25 cellular contexts compared by ENCODE assay signal in genomic region chr14:61488417-61488816, GRCh38.
A peak's percentile ranks its signal among the peaks of the same experiment; 100 is the strongest.
DNase-seq lines count a peak whose midpoint lies in the region; ATAC-seq and TF ChIP-seq lines count a peak whose summit lies in the region.
"Had no signal": no experiment of that assay in that cellular context is flagged by ENCODE, and none has a peak within 500 bp of the region (broad histone marks: within the 10 kb centered on the region; RNA-seq: fewer than 3 reads in every experiment).

No MANE protein-coding gene starts in this region.

- no peak overlapping the region for H3K18ac ChIP-seq in mesendoderm (ENCODE audit: low read length)

- no peaks in the 10 kb centered on the region for H3K79me2 ChIP-seq in mesendoderm (ENCODE audit: control insufficient read depth, insufficient read depth, low read length)

- peaks cover 39% of the 10 kb centered on the region for H3K36me3 Mint-ChIP-seq in CD8-positive, alpha-beta T cell
- no peaks in the 10 kb centered on the region for H3K36me3 Mint-ChIP-seq in brain

- peaks cover 0 to 79% (median 45%) of the 10 kb centered on the region in 10 experiments; a peak in 15 of 20 replicates for H3K4me1 ChIP-seq in BLaER1 treated with 17β-estradiol and CSF1 and Interleukin-3, amounts not matched to agents 10 nM and 100 nM
- H3K4me1 ChIP-seq in CD8-positive, alpha-beta T cell (ENCODE audit: insufficient read depth, low read length): peaks cover 23% of the 10 kb centered on the region
- H3K4me1 ChIP-seq in spleen (peaks cover 11 to 95% (median 40%) of the 10 kb centered on the region in 6 donors), mesendoderm (ENCODE audit: control insufficient read depth, low read depth, low read length) (no peaks in the 10 kb centered on the region)

- peaks cover 44% of the 10 kb centered on the region for H3K4me1 Mint-ChIP-seq in CD8-positive, alpha-beta T cell (ENCODE audit: low read depth)
- peaks cover 14% of the 10 kb centered on the region for H3K4me1 Mint-ChIP-seq in brain

- H3K4me3 ChIP-seq in BLaER1 treated with 17β-estradiol and CSF1 and Interleukin-3, amounts not matched to agents 10 nM and 100 nM: no peak overlapping the region
- H3K4me3 ChIP-seq in CD8-positive, alpha-beta T cell (ENCODE audit: low read depth, low read length): no peak overlapping the region
- no peak overlapping the region for H3K4me3 ChIP-seq in spleen
- H3K4me3 ChIP-seq in mesendoderm (ENCODE audit: low read length): no peak overlapping the region
- H3K4me3 ChIP-seq: body of pancreas, SK-N-MC, thoracic aorta had no signal

- H3K27me3 ChIP-seq in BLaER1 treated with 17β-estradiol and CSF1 and Interleukin-3, amounts not matched to agents 10 nM and 100 nM: no peaks in the 10 kb centered on the region
- H3K27me3 ChIP-seq in CD8-positive, alpha-beta T cell (ENCODE audit: insufficient read depth, low read length): no peaks in the 10 kb centered on the region
- H3K27me3 ChIP-seq in spleen (replicated peaks in 1 of 7) (no peaks in the 10 kb centered on the region), mesendoderm (ENCODE audit: insufficient read depth, low read length, poor library complexity) (no peaks in the 10 kb centered on the region)
- H3K27me3 ChIP-seq: body of pancreas had no signal

- peak overlapping the region; percentile 62 for H3K27ac Mint-ChIP-seq in CD8-positive, alpha-beta T cell
- H3K27ac Mint-ChIP-seq in brain: peak overlapping the region in 3 of 5 experiments; percentile 48 to 86 (median 73)
- H3K27ac Mint-ChIP-seq: activated T-helper 17 cell treated with anti-CD3 and anti-CD28 coated beads, Interleukin-2, amount 50 U/mL, for 72 hours; effector memory CD8-positive, alpha-beta T cell had no signal

- DNase-seq in CD8-positive, alpha-beta T cell: no peak
- no peak for DNase-seq in spleen
- no peak for DNase-seq in NCI-H1694 (lab: John Stamatoyannopoulos, UW)
- DNase-seq in mesendoderm: no peak
- DNase-seq in DMS79 (lab: John Stamatoyannopoulos, UW): no peak
- DNase-seq: activated CD4-positive, alpha-beta T cell treated with anti-CD3 and anti-CD28 coated beads for 48 hours; body of pancreas; effector memory CD8-positive, alpha-beta T cell; foreskin melanocyte; GDM1; hippocampal formation; immature natural killer cell; NCI-H1092 treated with DMSO at 0.1 percent for 48 hours; NCI-H1930; NCI-H2227 treated with DMSO at 0.1 percent for 48 hours; NCI-H69; RPMI8226; small intestine; stimulated activated CD4-positive, alpha-beta T cell treated with anti-CD3 and anti-CD28 coated beads, Interleukin-2, amount 100 ng/mL, for 24 hours had no signal

- no peaks in the 10 kb centered on the region for H3K9me3 Mint-ChIP-seq in CD8-positive, alpha-beta T cell
- H3K9me3 Mint-ChIP-seq in brain: no peaks in the 10 kb centered on the region
- H3K9me3 Mint-ChIP-seq: activated T-helper 17 cell treated with anti-CD3 and anti-CD28 coated beads, Interleukin-2, amount 50 U/mL, for 72 hours; effector memory CD8-positive, alpha-beta T cell; immature natural killer cell had no signal

- no peak overlapping the region for H2BK15ac ChIP-seq in mesendoderm (replicated peaks; ENCODE audit: low read depth)

- no peaks in the 10 kb centered on the region for H3K79me1 ChIP-seq in mesendoderm (ENCODE audit: low read length)

- H3K4ac ChIP-seq in mesendoderm (ENCODE audit: low read depth, low read length): no peak overlapping the region

- H3K56ac ChIP-seq in mesendoderm (ENCODE audit: low read length): no peak overlapping the region

- no peak overlapping the region for H4K8ac ChIP-seq in mesendoderm (ENCODE audit: low read depth, low read length)

- TF ChIP-seq POLR2A in spleen (IDR thresholded peaks at IDR 0.05): no peak

- H2BK5ac ChIP-seq in mesendoderm (ENCODE audit: low read length): no peak overlapping the region

- H3K23ac ChIP-seq in mesendoderm (ENCODE audit: low read length): no peak overlapping the region

- H3K36me3 ChIP-seq in BLaER1 treated with 17β-estradiol and CSF1 and Interleukin-3, amounts not matched to agents 10 nM and 100 nM: peaks cover 0 to 92% (median 27%) of the 10 kb centered on the region in 11 experiments; a peak in 14 of 22 replicates
- H3K36me3 ChIP-seq in CD8-positive, alpha-beta T cell (ENCODE audit: insufficient read depth, low read length): peaks cover 66% of the 10 kb centered on the region
- peaks cover 0 to 75% (median 17%) of the 10 kb centered on the region in 6 donors for H3K36me3 ChIP-seq in spleen
- no peaks in the 10 kb centered on the region for H3K36me3 ChIP-seq in mesendoderm (ENCODE audit: control insufficient read depth, insufficient read depth, low read length)
- H3K36me3 ChIP-seq: thoracic aorta had no signal

- no peak overlapping the region for H2AK5ac ChIP-seq in mesendoderm (ENCODE audit: low read length)

- POLR2A ChIA-PET in CD8-positive, alpha-beta T cell (lab: Charles Lee): interaction anchor here (0.6 to 1.4 kb wide), 2 partner anchors 10 to 11 kb away, joined by 3 read pairs; no protein-coding TSS in a partner anchor

- peak overlapping the region in 6 of 11 experiments; percentile 4 to 89 (median 75); a peak in 8 of 22 replicates for H3K27ac ChIP-seq in BLaER1 treated with 17β-estradiol and CSF1 and Interleukin-3, amounts not matched to agents 10 nM and 100 nM
- H3K27ac ChIP-seq in CD8-positive, alpha-beta T cell (ENCODE audit: low read depth, low read length): no peak overlapping the region
- peak overlapping the region in 6 of 8 donors; percentile 23 to 89 (median 76) for H3K27ac ChIP-seq in spleen
- H3K27ac ChIP-seq in mesendoderm (ENCODE audit: low read depth, low read length): no peak overlapping the region
- H3K27ac ChIP-seq: SK-N-MC had no signal

- ATAC-seq in CD8-positive, alpha-beta T cell: no peak
- ATAC-seq: activated T-helper 17 cell treated with anti-CD3 and anti-CD28 coated beads, Interleukin-2, amount 50 U/mL, for 72 hours; body of pancreas; effector memory CD8-positive, alpha-beta T cell; esophagus mucosa had no signal

- WGBS in spleen, 5 donors: 83 to 96% (median 93%) methylated on average over 3 of the region's 3 CpGs
- WGBS in mesendoderm (ENCODE audit: extremely low coverage, insufficient coverage, low lambda C conversion rate): no CpG with 5 or more reads among the region's 3 CpGs

- H4K5ac ChIP-seq in mesendoderm (ENCODE audit: low read length): no peak overlapping the region

- no peak overlapping the region for H2BK120ac ChIP-seq in mesendoderm (ENCODE audit: low read depth, low read length)

- no peaks in the 10 kb centered on the region for H3K27me3 Mint-ChIP-seq in CD8-positive, alpha-beta T cell (ENCODE audit: low read depth)
- peaks cover 2% of the 10 kb centered on the region for H3K27me3 Mint-ChIP-seq in brain
- H3K27me3 Mint-ChIP-seq: activated T-helper 17 cell treated with anti-CD3 and anti-CD28 coated beads, Interleukin-2, amount 50 U/mL, for 72 hours; effector memory CD8-positive, alpha-beta T cell had no signal

- no peaks in the 10 kb centered on the region for H3K9me3 ChIP-seq in BLaER1 treated with 17β-estradiol and CSF1 and Interleukin-3, amounts not matched to agents 10 nM and 100 nM (replicated peaks in 1 of 11)
- no peaks in the 10 kb centered on the region for H3K9me3 ChIP-seq in CD8-positive, alpha-beta T cell (ENCODE audit: low read length)
- H3K9me3 ChIP-seq in spleen: no peaks in the 10 kb centered on the region
- H3K9me3 ChIP-seq: body of pancreas, thoracic aorta had no signal

- H3K4me2 ChIP-seq in BLaER1 treated with 17β-estradiol and CSF1 and Interleukin-3, amounts not matched to agents 10 nM and 100 nM: peak overlapping the region in 3 of 11 experiments; percentile 75 to 83 (median 83); a peak in 4 of 22 replicates
- H3K4me2 ChIP-seq in mesendoderm (ENCODE audit: low read length): no peak overlapping the region

- no peak overlapping the region for H3K9ac ChIP-seq in BLaER1 treated with 17β-estradiol and CSF1 and Interleukin-3, amounts not matched to agents 10 nM and 100 nM
- H3K9ac ChIP-seq in mesendoderm (ENCODE audit: low read length): no peak overlapping the region

- H3K4me3 Mint-ChIP-seq in CD8-positive, alpha-beta T cell: no peak overlapping the region
- H3K4me3 Mint-ChIP-seq in brain: peak overlapping the region in 1 of 5 experiments; percentile 8
- H3K4me3 Mint-ChIP-seq: activated T-helper 17 cell treated with anti-CD3 and anti-CD28 coated beads, Interleukin-2, amount 50 U/mL, for 72 hours; effector memory CD8-positive, alpha-beta T cell; immature natural killer cell had no signal

- TF ChIP-seq CTCF in CD8-positive, alpha-beta T cell (IDR thresholded peaks at IDR 0.05): no peak
- TF ChIP-seq CTCF in brain (conservative IDR thresholded peaks at IDR 0.05) (no peak), spleen (IDR thresholded peaks at IDR 0.05 in 8 of 11, conservative IDR thresholded peaks at IDR 0.05 in 3 of 11) (no peak)

- CTCF ChIA-PET in CD8-positive, alpha-beta T cell (lab: Charles Lee): interaction anchor here (2.6 kb wide), 1 partner anchor 349 kb away, joined by 8 read pairs; no protein-coding TSS in a partner anchor

- H4K20me1 ChIP-seq in BLaER1 treated with 17β-estradiol and CSF1 and Interleukin-3, amounts not matched to agents 10 nM and 100 nM: no peaks in the 10 kb centered on the region

- intact Hi-C loops in CD8-positive, alpha-beta T cell (cut with DNase I, micrococcal nuclease): no loop called here
- intact Hi-C loops in spleen (cut with DNase I; ENCODE audit: low total_unique reads): no loop called here

Comparison
In these comparisons a context has a peak if more than half of its experiments do, and no peak if none do; other contexts are left out.
1. H3K27ac ChIP-seq: peak in BLaER1 treated with 17β-estradiol and CSF1 and Interleukin-3, amounts not matched to agents 10 nM and 100 nM (6 of 11) and spleen (6 of 8); none in CD8-positive, alpha-beta T cell (single experiment) and mesendoderm (single experiment).